In the genomic region with DNA sequence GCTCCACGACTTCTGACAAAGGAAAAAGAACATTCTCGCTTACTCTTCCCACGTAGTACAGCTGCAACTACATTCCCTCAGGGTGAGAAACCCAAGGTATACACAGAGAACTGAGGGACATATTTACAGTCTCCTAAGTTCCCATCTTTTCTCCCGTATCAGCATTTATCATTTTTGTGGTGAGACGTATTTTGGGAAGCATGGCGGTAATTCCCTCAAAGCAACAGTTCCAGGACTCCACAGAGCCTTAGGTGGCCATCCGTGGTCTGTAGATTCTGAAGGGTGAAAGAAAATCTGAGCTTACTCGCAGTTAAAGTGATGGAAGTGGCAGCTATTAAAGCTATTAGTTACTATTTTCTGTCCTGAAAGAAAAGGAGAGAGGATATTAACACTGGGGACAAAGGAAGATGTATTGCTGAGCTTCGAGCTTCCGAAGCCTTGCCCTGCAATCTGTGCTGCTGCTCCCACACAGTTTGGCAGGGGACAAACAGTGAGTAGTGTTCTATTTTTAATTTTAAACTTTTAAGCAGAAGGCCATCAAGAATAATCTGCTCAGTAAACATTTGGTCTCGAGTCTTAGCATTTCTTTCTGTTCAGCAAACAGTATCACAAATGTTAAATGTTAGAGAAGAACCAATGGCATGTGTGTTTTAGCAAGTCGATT, we compare ENCODE assay signal across 2 cellular contexts.
A peak's percentile ranks its signal among the peaks of the same experiment; 100 is the strongest.
TF ChIP-seq lines count a peak whose summit lies in the region.

No MANE protein-coding gene starts in this region.

TF ChIP-seq in HepG2, 621 proteins besides CTCF, POLR2A, EP300 and RAD21:
- TF ChIP-seq MAFF (IDR thresholded peaks at IDR 0.05; ENCODE audit: low read depth, low read length) (0 out of 2 replicates have a peak, but pooled peaks have one; percentile 12), MAFK (conservative IDR thresholded peaks at IDR 0.05 in 1 of 2, IDR thresholded peaks at IDR 0.05 in 1 of 2; ENCODE audit: low read length in 2 of 2) (peak; percentile 46 to 61; a peak in 2 of 4 replicates), SP4 (CRISPR knock-in tag; IDR thresholded peaks at IDR 0.05) (no peak)
- TF ChIP-seq, protein P1, sequence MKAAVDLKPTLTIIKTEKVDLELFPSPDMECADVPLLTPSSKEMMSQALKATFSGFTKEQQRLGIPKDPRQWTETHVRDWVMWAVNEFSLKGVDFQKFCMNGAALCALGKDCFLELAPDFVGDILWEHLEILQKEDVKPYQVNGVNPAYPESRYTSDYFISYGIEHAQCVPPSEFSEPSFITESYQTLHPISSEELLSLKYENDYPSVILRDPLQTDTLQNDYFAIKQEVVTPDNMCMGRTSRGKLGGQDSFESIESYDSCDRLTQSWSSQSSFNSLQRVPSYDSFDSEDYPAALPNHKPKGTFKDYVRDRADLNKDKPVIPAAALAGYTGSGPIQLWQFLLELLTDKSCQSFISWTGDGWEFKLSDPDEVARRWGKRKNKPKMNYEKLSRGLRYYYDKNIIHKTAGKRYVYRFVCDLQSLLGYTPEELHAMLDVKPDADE (CRISPR knock-in tag; IDR thresholded peaks at IDR 0.05), result no peak
TF ChIP-seq in HepG2: peak in this region for 2.

TF ChIP-seq in H1, 55 proteins besides CTCF, POLR2A, EP300 and RAD21:
- TF ChIP-seq YY1 (IDR thresholded peaks at IDR 0.05; ENCODE audit: low read depth, low read length) (no peak), KDM1A (IDR thresholded peaks at IDR 0.05; ENCODE audit: borderline replicate concordance, low read length) (no peak), CREB1 (IDR thresholded peaks at IDR 0.05) (no peak), ZNF274 (IDR thresholded peaks at IDR 0.05; ENCODE audit: borderline replicate concordance, extremely low read depth, low read length) (no peak), HDAC2 (IDR thresholded peaks at IDR 0.05; ENCODE audit: borderline replicate concordance in 1 of 2, low read depth in 2 of 2, low read length in 2 of 2) (no peak), SAP30 (IDR thresholded peaks at IDR 0.05; ENCODE audit: insufficient read depth, insufficient replicate concordance, low read length) (no peak), RXRA (IDR thresholded peaks at IDR 0.05; ENCODE audit: insufficient read depth, low read depth, low read length) (no peak), MAFK (IDR thresholded peaks at IDR 0.05; ENCODE audit: low read depth, low read length) (no peak), CBX5 (IDR thresholded peaks at IDR 0.05; ENCODE audit: low read depth, low read length) (no peak), TBP (IDR thresholded peaks at IDR 0.05; ENCODE audit: low read depth, low read length) (no peak)
- TF ChIP-seq, protein P2, sequence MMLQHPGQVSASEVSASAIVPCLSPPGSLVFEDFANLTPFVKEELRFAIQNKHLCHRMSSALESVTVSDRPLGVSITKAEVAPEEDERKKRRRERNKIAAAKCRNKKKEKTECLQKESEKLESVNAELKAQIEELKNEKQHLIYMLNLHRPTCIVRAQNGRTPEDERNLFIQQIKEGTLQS (IDR thresholded peaks at IDR 0.05; ENCODE audit: insufficient read depth, low read depth, low read length), result no peak
- TF ChIP-seq, protein P3, sequence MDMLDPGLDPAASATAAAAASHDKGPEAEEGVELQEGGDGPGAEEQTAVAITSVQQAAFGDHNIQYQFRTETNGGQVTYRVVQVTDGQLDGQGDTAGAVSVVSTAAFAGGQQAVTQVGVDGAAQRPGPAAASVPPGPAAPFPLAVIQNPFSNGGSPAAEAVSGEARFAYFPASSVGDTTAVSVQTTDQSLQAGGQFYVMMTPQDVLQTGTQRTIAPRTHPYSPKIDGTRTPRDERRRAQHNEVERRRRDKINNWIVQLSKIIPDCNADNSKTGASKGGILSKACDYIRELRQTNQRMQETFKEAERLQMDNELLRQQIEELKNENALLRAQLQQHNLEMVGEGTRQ (IDR thresholded peaks at IDR 0.05; ENCODE audit: low read length), result no peak
TF ChIP-seq in H1: peak in this region for 0.
